In genomic region chr17:79244665-79245064, GRCh38 we compare ENCODE assay signal across 37 cellular contexts.
A peak's percentile ranks its signal among the peaks of the same experiment; 100 is the strongest.
DNase-seq lines count a peak whose midpoint lies in the region; ATAC-seq, FAIRE-seq and TF ChIP-seq lines count a peak whose summit lies in the region.
"Had no signal": no experiment of that assay in that cellular context is flagged by ENCODE, and none has a peak within 500 bp of the region (broad histone marks: within the 10 kb centered on the region; RNA-seq: fewer than 3 reads in every experiment).

No MANE protein-coding gene starts in this region.

- H3K4me3 Mint-ChIP-seq in stimulated activated naive B cell treated with anti-CD40 and anti-IgM and Interleukin-4, amounts not matched to agents 10 μg/mL and 1 μg/mL and 100 μg/mL, for 72 hours = no peak overlapping the region
- no peak overlapping the region for H3K4me3 Mint-ChIP-seq in activated T-helper 17 cell treated with anti-CD3 and anti-CD28 coated beads, Interleukin-2, amount 50 U/mL, for 72 hours
- H3K4me3 Mint-ChIP-seq: B cell; CD14-positive monocyte; CD4-positive, alpha-beta memory T cell; CD4-positive, alpha-beta T cell; CD4-positive, CD25-positive, alpha-beta regulatory T cell; CD8-positive, alpha-beta T cell had no signal

- no peak for TF ChIP-seq EP300 in HepG2 (IDR thresholded peaks at IDR 0.05; ENCODE audit: low read depth in 2 of 2, low read length in 2 of 2)
- no peak for TF ChIP-seq EP300 in HepG2 (CRISPR knock-in tag; IDR thresholded peaks at IDR 0.05; ENCODE audit: borderline replicate concordance)
- no peak for TF ChIP-seq EP300 in K562 (IDR thresholded peaks at IDR 0.05; ENCODE audit: low read length)

- TF ChIP-seq CTCF in HepG2 (CRISPR knock-in tag; IDR thresholded peaks at IDR 0.05) = no peak
- no peak for TF ChIP-seq CTCF in right lobe of liver (IDR thresholded peaks at IDR 0.05)
- no peak for TF ChIP-seq CTCF in HEK293 (tag by site-specific recombination; IDR thresholded peaks at IDR 0.05)
- TF ChIP-seq CTCF in K562 (IDR thresholded peaks at IDR 0.05 in 2 of 3, conservative IDR thresholded peaks at IDR 0.05 in 1 of 3; ENCODE audit: insufficient read depth in 2 of 3, low read depth in 1 of 3, low read length in 3 of 3) = no peak

- TF ChIP-seq RAD21 in HepG2 (CRISPR knock-in tag; IDR thresholded peaks at IDR 0.05) = no peak
- TF ChIP-seq RAD21 in K562 (CRISPR knock-in tag; conservative IDR thresholded peaks at IDR 0.05 in 1 of 2, IDR thresholded peaks at IDR 0.05 in 1 of 2) = no peak

- H3K36me3 ChIP-seq in HepG2 (replicated peaks in 1 of 2; ENCODE audit: control insufficient read depth in 1 of 2, insufficient read depth in 2 of 2, low read length in 2 of 2) (no peaks in the 10 kb centered on the region), right lobe of liver (no peaks in the 10 kb centered on the region), HEK293 (ENCODE audit: control insufficient read depth in 2 of 2, insufficient read depth in 1 of 2, low read length in 2 of 2) (no peaks in the 10 kb centered on the region), K562 (ENCODE audit: control insufficient read depth, insufficient read depth, low read length) (no peaks in the 10 kb centered on the region)
- H3K36me3 ChIP-seq: BE2C; BLaER1; BLaER1 treated with 17β-estradiol and CSF1 and Interleukin-3, amounts not matched to agents 10 nM and 100 nM had no signal

- intact Hi-C loops in HepG2 (cut with micrococcal nuclease; ENCODE audit: unreplicated experiment) = no loop called here
- intact Hi-C loops in right lobe of liver (cut with DNase I) = no loop called here
- intact Hi-C loops in K562 (cut with micrococcal nuclease) = no loop called here

- H3K4me1 ChIP-seq in HepG2 (ENCODE audit: insufficient read depth, low read length) (no peaks in the 10 kb centered on the region), right lobe of liver (no peaks in the 10 kb centered on the region), HEK293 (ENCODE audit: control insufficient read depth, insufficient read depth, low read length) (no peaks in the 10 kb centered on the region; the same call in 1 of the 2 replicates), K562 (replicated peaks in 1 of 2; ENCODE audit: control insufficient read depth in 2 of 2, insufficient read depth in 2 of 2, low read length in 2 of 2) (no peaks in the 10 kb centered on the region)
- H3K4me1 ChIP-seq: A549, BE2C, Caco-2 had no signal

- H3K4me2 ChIP-seq in HepG2 (ENCODE audit: low read depth, low read length) (no peak overlapping the region), K562 (ENCODE audit: insufficient read depth, low read length) (no peak overlapping the region)
- H3K4me2 ChIP-seq: A549; BLaER1; BLaER1 treated with 17β-estradiol and CSF1 and Interleukin-3, amounts not matched to agents 10 nM and 100 nM had no signal

- H3K27ac Mint-ChIP-seq in stimulated activated naive B cell treated with anti-CD40 and anti-IgM and Interleukin-4, amounts not matched to agents 10 μg/mL and 1 μg/mL and 100 μg/mL, for 72 hours = peak overlapping the region; percentile 3
- H3K27ac Mint-ChIP-seq in activated T-helper 17 cell treated with anti-CD3 and anti-CD28 coated beads, Interleukin-2, amount 50 U/mL, for 72 hours = no peak overlapping the region
- H3K27ac Mint-ChIP-seq: B cell; CD14-positive monocyte; CD4-positive, alpha-beta memory T cell; CD4-positive, alpha-beta T cell; CD4-positive, CD25-positive, alpha-beta regulatory T cell; CD8-positive, alpha-beta T cell had no signal

- no peaks in the 10 kb centered on the region for H3K9me1 ChIP-seq in K562 (ENCODE audit: control insufficient read depth, insufficient read depth, low read length)

- DNase-seq in HepG2 (ENCODE audit: low spot score) = no peak
- no peak for DNase-seq in right lobe of liver
- DNase-seq in K562 (ENCODE audit: extremely low read depth in 1 of 4, low spot score in 3 of 4) = no peak
- no peak for DNase-seq in stimulated activated naive B cell treated with anti-CD40 and anti-IgM and Interleukin-4, amounts not matched to agents 10 μg/mL and 1 μg/mL and 100 μg/mL, for 72 hours
- DNase-seq in stimulated activated CD4-positive, alpha-beta T cell treated with anti-CD3 and anti-CD28 coated beads, Interleukin-1b, Interleukin-23, amount 100 ng/mL, for 48 hours = no peak
- DNase-seq: 8988T; ACHN; AML-193; BE2C; C1 segment of cervical spinal cord; Caco-2; Calu3; CD4-positive, alpha-beta memory T cell; CD4-positive, alpha-beta T cell; CD4-positive, CD25-positive, alpha-beta regulatory T cell; CD8-positive, alpha-beta memory T cell; CD8-positive, alpha-beta T cell; COR-L47; DMS 273 treated with DMSO at 0.1 percent for 48 hours; DMS153; DMS53; DMS79; DMS79 treated with DMSO at 0.1 percent for 48 hours; DND-41; EL had no signal

- no peaks in the 10 kb centered on the region for H3K36me3 Mint-ChIP-seq in stimulated activated naive B cell treated with anti-CD40 and anti-IgM and Interleukin-4, amounts not matched to agents 10 μg/mL and 1 μg/mL and 100 μg/mL, for 72 hours
- no peaks in the 10 kb centered on the region for H3K36me3 Mint-ChIP-seq in activated T-helper 17 cell treated with anti-CD3 and anti-CD28 coated beads, Interleukin-2, amount 50 U/mL, for 72 hours (ENCODE audit: low read depth)
- H3K36me3 Mint-ChIP-seq: CD14-positive monocyte; CD4-positive, alpha-beta memory T cell; CD4-positive, CD25-positive, alpha-beta regulatory T cell; CD8-positive, alpha-beta memory T cell; CD8-positive, alpha-beta T cell had no signal

- BruUV-seq in HepG2 (replicated peaks; lab: Mats Ljungman, UMichigan) (no TSS peak), K562 (replicated peaks; lab: Mats Ljungman, UMichigan) (no TSS peak)

- H4K20me1 ChIP-seq in HepG2 (ENCODE audit: insufficient read depth, low read length) (no peaks in the 10 kb centered on the region; the same call in 1 of the 2 replicates), K562 (replicated peaks; ENCODE audit: control insufficient read depth, insufficient read depth, low read length) (0 out of 2 replicates have a peak, but pooled peaks cover 4% of the 10 kb centered on the region)
- H4K20me1 ChIP-seq: BLaER1 had no signal

- POLR2A ChIA-PET in HepG2 (lab: Yijun Ruan, JAX) = no interaction called here
- POLR2A ChIA-PET in HEK293 (lab: Yijun Ruan, JAX) = no interaction called here
- POLR2A ChIA-PET in K562 (lab: Yijun Ruan, JAX) = no interaction called here

- H3K4me3 ChIP-seq in HepG2 (replicated peaks in 1 of 3; ENCODE audit: insufficient read depth in 1 of 3, low read depth in 2 of 3, low read length in 3 of 3) (no peak overlapping the region), right lobe of liver (no peak overlapping the region), HEK293 (ENCODE audit: low read depth, low read length) (no peak overlapping the region), K562 (no peak overlapping the region)
- H3K4me3 ChIP-seq: A549; BLaER1; BLaER1 treated with 17β-estradiol and CSF1 and Interleukin-3, amounts not matched to agents 10 nM and 100 nM had no signal

- H3K9me3 ChIP-seq in HepG2 (ENCODE audit: low read length) (no peaks in the 10 kb centered on the region), right lobe of liver (no peaks in the 10 kb centered on the region), HEK293 (ENCODE audit: control insufficient read depth, insufficient read depth, low read depth, low read length) (no peaks in the 10 kb centered on the region), K562 (replicated peaks; ENCODE audit: control insufficient read depth, insufficient read depth, low read depth, low read length) (no peaks in the 10 kb centered on the region)
- H3K9me3 ChIP-seq: A549, BE2C, BLaER1, Caco-2 had no signal

- no peak for FAIRE-seq in HepG2 (lab: Jason Lieb, UNC)
- no peak for FAIRE-seq in K562 (lab: Jason Lieb, UNC)
- FAIRE-seq: A204.1, A549, D721Med had no signal

- H3K27me3 ChIP-seq in HepG2 (ENCODE audit: control insufficient read depth in 1 of 2, insufficient read depth in 2 of 2, low read length in 2 of 2) (peaks cover 10 to 56% of the 10 kb centered on the region in 2 experiments), right lobe of liver (no peaks in the 10 kb centered on the region), K562 (ENCODE audit: control insufficient read depth in 2 of 2, insufficient read depth in 2 of 2, low read length in 2 of 2) (peaks cover 4 to 33% of the 10 kb centered on the region in 2 experiments; a peak in 3 of 5 replicates)
- H3K27me3 ChIP-seq: BLaER1 had no signal

- H3K27me3 Mint-ChIP-seq in stimulated activated naive B cell treated with anti-CD40 and anti-IgM and Interleukin-4, amounts not matched to agents 10 μg/mL and 1 μg/mL and 100 μg/mL, for 72 hours = peaks cover 32 to 50% of the 10 kb centered on the region in 2 donors
- peaks cover 18% of the 10 kb centered on the region for H3K27me3 Mint-ChIP-seq in activated T-helper 17 cell treated with anti-CD3 and anti-CD28 coated beads, Interleukin-2, amount 50 U/mL, for 72 hours

- H2AFZ ChIP-seq in HepG2 (ENCODE audit: low read length) (no peak overlapping the region), K562 (ENCODE audit: low read depth, low read length) (no peak overlapping the region)

- in situ Hi-C loops in HepG2 (cut with HindIII; ENCODE audit: extremely low pct_ligation_motif_present, low pct_unique_long_range_greater_than_20kb) = no loop called here
- in situ Hi-C loops in K562 (cut with MboI) = no loop called here

- peaks cover 0 to 7% of the 10 kb centered on the region in 2 donors for H3K9me3 Mint-ChIP-seq in stimulated activated naive B cell treated with anti-CD40 and anti-IgM and Interleukin-4, amounts not matched to agents 10 μg/mL and 1 μg/mL and 100 μg/mL, for 72 hours
- H3K9me3 Mint-ChIP-seq in activated T-helper 17 cell treated with anti-CD3 and anti-CD28 coated beads, Interleukin-2, amount 50 U/mL, for 72 hours = no peaks in the 10 kb centered on the region
- H3K9me3 Mint-ChIP-seq: CD4-positive, alpha-beta T cell; CD4-positive, CD25-positive, alpha-beta regulatory T cell; CD8-positive, alpha-beta memory T cell; CD8-positive, alpha-beta T cell had no signal

- CTCF ChIA-PET in HepG2 (lab: Yijun Ruan, JAX; ENCODE audit: low intra/inter-chr PET ratio, low total read pairs) (no interaction called here), HEK293 (lab: Yijun Ruan, JAX) (no interaction called here), K562 (lab: Yijun Ruan, JAX; ENCODE audit: low intra/inter-chr PET ratio) (no interaction called here)

- no peak for ATAC-seq in HepG2
- ATAC-seq in right lobe of liver = no peak
- ATAC-seq in K562 = no peak
- ATAC-seq in stimulated activated naive B cell treated with anti-CD40 and anti-IgM and Interleukin-4, amounts not matched to agents 10 μg/mL and 1 μg/mL and 100 μg/mL, for 72 hours (replicated peaks) = no peak
- no peak for ATAC-seq in activated T-helper 17 cell treated with anti-CD3 and anti-CD28 coated beads, Interleukin-2, amount 50 U/mL, for 72 hours (replicated peaks)
- ATAC-seq in HG03108 (IDR thresholded peaks at IDR 0.05; ENCODE audit: unreplicated experiment) = no peak
- ATAC-seq: A549; CD8-positive, alpha-beta T cell had no signal

- H3K4me1 Mint-ChIP-seq in stimulated activated naive B cell treated with anti-CD40 and anti-IgM and Interleukin-4, amounts not matched to agents 10 μg/mL and 1 μg/mL and 100 μg/mL, for 72 hours = peaks cover 5 to 11% of the 10 kb centered on the region in 2 donors
- H3K4me1 Mint-ChIP-seq in activated T-helper 17 cell treated with anti-CD3 and anti-CD28 coated beads, Interleukin-2, amount 50 U/mL, for 72 hours = no peaks in the 10 kb centered on the region
- H3K4me1 Mint-ChIP-seq: CD14-positive monocyte; CD4-positive, alpha-beta memory T cell; CD4-positive, CD25-positive, alpha-beta regulatory T cell; CD8-positive, alpha-beta memory T cell had no signal

- no peaks in the 10 kb centered on the region for H3K79me2 ChIP-seq in HepG2 (ENCODE audit: insufficient read depth, low read length)
- H3K79me2 ChIP-seq in K562 (ENCODE audit: control insufficient read depth, insufficient read depth, low read length) = no peaks in the 10 kb centered on the region

- H3K27ac ChIP-seq in HepG2 (ENCODE audit: extremely low read length, insufficient read depth, low read length) (no peak overlapping the region), right lobe of liver (no peak overlapping the region), HEK293 (ENCODE audit: extremely low read depth, low read depth, low read length) (no peak overlapping the region), K562 (ENCODE audit: extremely low read depth, low read depth, low read length) (no peak overlapping the region)
- H3K27ac ChIP-seq: 22Rv1; A549; BLaER1; BLaER1 treated with 17β-estradiol and CSF1 and Interleukin-3, amounts not matched to agents 10 nM and 100 nM; C4-2B had no signal

- H3K9ac ChIP-seq in HepG2 (ENCODE audit: insufficient read depth, low read depth, low read length) = no peak overlapping the region
- no peak overlapping the region for H3K9ac ChIP-seq in K562 (ENCODE audit: insufficient read depth in 1 of 2, low read depth in 2 of 2, low read length in 2 of 2)
- H3K9ac ChIP-seq: BLaER1; BLaER1 treated with 17β-estradiol and CSF1 and Interleukin-3, amounts not matched to agents 10 nM and 100 nM had no signal

- TF ChIP-seq POLR2A in HepG2 (IDR thresholded peaks at IDR 0.05; ENCODE audit: insufficient read depth in 1 of 2, low read depth in 2 of 2, low read length in 2 of 2) = no peak
- TF ChIP-seq POLR2A in right lobe of liver (IDR thresholded peaks at IDR 0.05) = no peak
- TF ChIP-seq POLR2A in K562 (conservative IDR thresholded peaks at IDR 0.05) = no peak

Comparison
In these comparisons a context has a peak if more than half of its experiments do, and no peak if none do; other contexts are left out.
1. Of the 241 proteins assayed by ChIP-seq in both HepG2 and K562: peak only in HepG2: PCBP2 and RAD51; only in K562: ZNF512; in both: none; in neither: 236; mixed calls (peak in some experiments, not most) for 2.